ENCODE assay signal across 20 cellular contexts in genomic region chr6:149436647-149437046, GRCh38.
"Had no signal": no experiment of that assay in that cellular context is flagged by ENCODE, and none has a peak within 500 bp of the region (broad histone marks: within the 10 kb centered on the region; RNA-seq: fewer than 3 reads in every experiment).

No MANE protein-coding gene starts in this region.

- DNase-seq: natural killer cell; occipital lobe; ovary; right lobe of liver; sigmoid colon; small intestine; stimulated activated CD4-positive, alpha-beta T cell treated with anti-CD3 and anti-CD28 coated beads, Interleukin-12 subunit alpha, Interleukin-12 subunit beta, amount 100 ng/mL, for 4 hours; stimulated activated CD4-positive, alpha-beta T cell treated with anti-CD3 and anti-CD28 coated beads, Interleukin-1b, Interleukin-23, amount 100 ng/mL, for 48 hours; stimulated activated CD4-positive, alpha-beta T cell treated with anti-CD3 and anti-CD28 coated beads, Interleukin-4, amount 100 ng/mL, for 1 hour; stimulated activated CD4-positive, alpha-beta T cell treated with anti-CD3 and anti-CD28 coated beads, Interleukin-4, amount 100 ng/mL, for 4 hours; stimulated activated naive B cell treated with anti-CD40 and anti-IgM and Interleukin-4, amounts not matched to agents 10 μg/mL and 1 μg/mL and 100 μg/mL, for 72 hours; stimulated activated naive CD4-positive, alpha-beta T cell treated with Interleukin-2 at 50 U/mL for 16 hours; stomach; thyroid gland had no signal

- H3K36me3 Mint-ChIP-seq: natural killer cell; neural progenitor cell; stimulated activated naive B cell treated with anti-CD40 and anti-IgM and Interleukin-4, amounts not matched to agents 10 μg/mL and 1 μg/mL and 100 μg/mL, for 72 hours had no signal

- H3K27ac Mint-ChIP-seq: natural killer cell; nephron; neural progenitor cell; stimulated activated naive B cell treated with anti-CD40 and anti-IgM and Interleukin-4, amounts not matched to agents 10 μg/mL and 1 μg/mL and 100 μg/mL, for 72 hours; stimulated activated naive CD8-positive, alpha-beta T cell treated with anti-CD3 and anti-CD28 coated beads, Interleukin-15, Interleukin-2, amounts not matched to agents 100 ng/mL and 50 ng/mL, for 24 hours had no signal

- H3K27me3 Mint-ChIP-seq: naive thymus-derived CD4-positive, alpha-beta T cell; stimulated activated naive B cell treated with anti-CD40 and anti-IgM and Interleukin-4, amounts not matched to agents 10 μg/mL and 1 μg/mL and 100 μg/mL, for 72 hours; stimulated activated naive CD8-positive, alpha-beta T cell treated with anti-CD3 and anti-CD28 coated beads, Interleukin-15, Interleukin-2, amounts not matched to agents 100 ng/mL and 50 ng/mL, for 24 hours had no signal

- H3K4me3 Mint-ChIP-seq: naive thymus-derived CD4-positive, alpha-beta T cell; natural killer cell; nephron; neural progenitor cell; stimulated activated effector memory CD8-positive, alpha-beta T cell treated with anti-CD3 and anti-CD28 coated beads, Interleukin-12 subunit alpha, Interleukin-12 subunit beta, amount 100 ng/mL, for 72 hours; stimulated activated naive B cell treated with anti-CD40 and anti-IgM and Interleukin-4, amounts not matched to agents 10 μg/mL and 1 μg/mL and 100 μg/mL, for 72 hours; stimulated activated naive CD8-positive, alpha-beta T cell treated with anti-CD3 and anti-CD28 coated beads, Interleukin-15, Interleukin-2, amounts not matched to agents 100 ng/mL and 50 ng/mL, for 24 hours had no signal

- H3K9me3 Mint-ChIP-seq: naive thymus-derived CD4-positive, alpha-beta T cell; natural killer cell; nephron; neural progenitor cell; stimulated activated effector memory CD8-positive, alpha-beta T cell treated with anti-CD3 and anti-CD28 coated beads, Interleukin-12 subunit alpha, Interleukin-12 subunit beta, amount 100 ng/mL, for 72 hours; stimulated activated naive B cell treated with anti-CD40 and anti-IgM and Interleukin-4, amounts not matched to agents 10 μg/mL and 1 μg/mL and 100 μg/mL, for 72 hours; stimulated activated naive CD8-positive, alpha-beta T cell treated with anti-CD3 and anti-CD28 coated beads, Interleukin-15, Interleukin-2, amounts not matched to agents 100 ng/mL and 50 ng/mL, for 24 hours had no signal

- ATAC-seq: naive thymus-derived CD4-positive, alpha-beta T cell; natural killer cell; right cardiac atrium; right lobe of liver; stimulated activated effector memory CD8-positive, alpha-beta T cell treated with anti-CD3 and anti-CD28 coated beads, Interleukin-12 subunit alpha, Interleukin-12 subunit beta, amount 100 ng/mL, for 72 hours; stimulated activated naive B cell treated with anti-CD40 and anti-IgM and Interleukin-4, amounts not matched to agents 10 μg/mL and 1 μg/mL and 100 μg/mL, for 72 hours had no signal
